In genomic region chr6:4109363-4109815, GRCh38 we compare ENCODE assay signal across 17 cellular contexts. TPM values are rescaled to one million over a fixed set of nuclear protein-coding genes. Genes with fewer than 3 reads are reported as not detected.
A peak's percentile ranks its signal among the peaks of the same experiment; 100 is the strongest.
DNase-seq lines count a peak whose midpoint lies in the region; ATAC-seq, FAIRE-seq and TF ChIP-seq lines count a peak whose summit lies in the region.
"Not testable (repeated sequence)": the region's sequence is repeated elsewhere in the genome, so short reads cannot be mapped to it uniquely, and the experiment has no call there.
"Had no signal": no experiment of that assay in that cellular context is flagged by ENCODE, and none has a peak within 500 bp of the region (broad histone marks: within the 10 kb centered on the region; RNA-seq: fewer than 3 reads in every experiment).

No MANE protein-coding gene starts in this region.

- H3K4me3 ChIP-seq in A549; astrocyte of the spinal cord (ENCODE audit: low read depth, low read length); endothelial cell of umbilical vein (replicated peaks in 1 of 3; ENCODE audit: insufficient read depth in 1 of 3, low read depth in 1 of 3, low read length in 3 of 3); heart left ventricle; pancreas; thoracic aorta: not testable (repeated sequence)

- WGBS in A549 (ENCODE audit: missing lambda C conversion rate): 39% methylated on average over 4 of the region's 4 CpGs
- WGBS in heart left ventricle, 4 donors: 13 to 25% (median 23%) methylated on average over 4 of the region's 4 CpGs
- WGBS in pancreas, 2 donors: 29 to 35% methylated on average over 4 of the region's 4 CpGs

- intact Hi-C loops in endothelial cell of umbilical vein (cut with micrococcal nuclease): loop anchor here (10.0 kb wide), 1 partner anchor 45 kb away; no protein-coding TSS in a partner anchor
- intact Hi-C loops in heart left ventricle (cut with DNase I); pancreas (cut with DNase I): not testable (repeated sequence)

- in situ Hi-C loops in astrocyte of the spinal cord (cut with HindIII; ENCODE audit: low sequenced_read_pairs): not testable (repeated sequence)

- not testable (repeated sequence) for BruUV-seq in endothelial cell of umbilical vein (replicated peaks; lab: Mats Ljungman, UMichigan)

- H4K20me1 ChIP-seq in endothelial cell of umbilical vein (replicated peaks; ENCODE audit: control insufficient read depth, extremely low read depth, insufficient read depth, low read length): not testable (repeated sequence)

- CTCF ChIA-PET in A549 (lab: Yijun Ruan, JAX); endothelial cell of umbilical vein (lab: Charles Lee): not testable (repeated sequence)

- not testable (repeated sequence) for H3K9me3 ChIP-seq in A549; endothelial cell of umbilical vein (replicated peaks; ENCODE audit: control insufficient read depth, insufficient read depth, low read length); pancreas; thoracic aorta
- H3K9me3 ChIP-seq in heart left ventricle: peaks cover 0 to 18% (median 3%) of the 10 kb centered on the region in 12 donors

- FAIRE-seq in A549 (lab: Jason Lieb, UNC): not testable (repeated sequence)
- peak; percentile 92 for FAIRE-seq in endothelial cell of umbilical vein (lab: Jason Lieb, UNC)
- FAIRE-seq in pancreas (lab: Jason Lieb, UNC): peak; percentile 99

- TF ChIP-seq RAD21 in A549 (conservative IDR thresholded peaks at IDR 0.05 in 1 of 2, IDR thresholded peaks at IDR 0.05 in 1 of 2): not testable (repeated sequence)

- H3K9me1 ChIP-seq in endothelial cell of umbilical vein (replicated peaks; ENCODE audit: control insufficient read depth, extremely low read depth, insufficient read depth, low read length): not testable (repeated sequence)

- dilution Hi-C loops in endothelial cell of umbilical vein (cut with MboI; ENCODE audit: extremely low pct_ligation_motif_present, low sequenced_read_pairs): not testable (repeated sequence)

- not testable (repeated sequence) for ATAC-seq in A549
- ATAC-seq in heart left ventricle: peak; percentile 72 to 89 (median 86)
- ATAC-seq in pancreas: peak; percentile 82 to 88 (median 86)
- ATAC-seq in thoracic aorta (ENCODE audit: insufficient number of reproducible peaks, low FRiP score, low read depth): peak; percentile 50

- peak overlapping the region; percentile 81 for H2AFZ ChIP-seq in endothelial cell of umbilical vein (ENCODE audit: low read depth, low read length)

- not testable (repeated sequence) for H3K9ac ChIP-seq in endothelial cell of umbilical vein (replicated peaks; ENCODE audit: extremely low read depth, insufficient read depth, low read length)

- DNase-seq in A549 (ENCODE audit: low read depth in 1 of 2, low spot score in 1 of 2); heart left ventricle; thoracic aorta (ENCODE audit: low spot score): not testable (repeated sequence)
- peak; percentile 76 for DNase-seq in LHCN-M2 (ENCODE audit: low read depth)
- DNase-seq in astrocyte of the spinal cord (ENCODE audit: low read depth, low spot score): peak; percentile 89
- DNase-seq in endothelial cell of umbilical vein (ENCODE audit: low read depth, low spot score): peak; percentile 71
- DNase-seq in left kidney (ENCODE audit: low read depth, low spot score): peak; percentile 54
- DNase-seq in pancreas: peak in 1 of 6 donors; percentile 33

- H3K36me3 ChIP-seq in endothelial cell of umbilical vein (ENCODE audit: control insufficient read depth in 2 of 2, extremely low read depth in 1 of 2, insufficient read depth in 2 of 2, low read length in 2 of 2); heart left ventricle; pancreas; thoracic aorta: not testable (repeated sequence)

- H3K27ac ChIP-seq in A549 (peak overlapping the region in 1 of 2 experiments; percentile 31; a peak in 1 of 6 replicates), heart left ventricle (peak overlapping the region; percentile 7 to 70 (median 51)), pancreas (peak overlapping the region; percentile 19 to 71 (median 50)), thoracic aorta (peak overlapping the region in 1 of 2 donors; percentile 7)
- not testable (repeated sequence) for H3K27ac ChIP-seq in endothelial cell of umbilical vein (ENCODE audit: insufficient read depth, low read depth, low read length)

- not testable (repeated sequence) for H3K4me1 ChIP-seq in A549; endothelial cell of umbilical vein (ENCODE audit: control insufficient read depth, extremely low read depth, insufficient read depth, low read length)
- H3K4me1 ChIP-seq in heart left ventricle (peaks cover 0 to 21% (median 8%) of the 10 kb centered on the region in 12 donors), pancreas (peaks cover 12 to 37% (median 33%) of the 10 kb centered on the region in 3 donors), thoracic aorta (ENCODE audit: control insufficient read depth in 1 of 2, low read depth in 2 of 2) (peaks cover 4 to 13% of the 10 kb centered on the region in 2 donors)

- not testable (repeated sequence) for H3K79me2 ChIP-seq in endothelial cell of umbilical vein (ENCODE audit: control insufficient read depth, insufficient read depth, low read length)

- TF ChIP-seq CTCF in A549 (IDR thresholded peaks at IDR 0.05); astrocyte of the spinal cord (IDR thresholded peaks at IDR 0.05; ENCODE audit: low read depth, low read length); endothelial cell of umbilical vein (IDR thresholded peaks at IDR 0.05; ENCODE audit: extremely low read depth in 1 of 2, insufficient read depth in 1 of 2, low read depth in 1 of 2, low read length in 2 of 2); heart left ventricle (IDR thresholded peaks at IDR 0.05); pancreas (IDR thresholded peaks at IDR 0.05); thoracic aorta (IDR thresholded peaks at IDR 0.05): not testable (repeated sequence)

- not testable (repeated sequence) for TF ChIP-seq EP300 in A549 (IDR thresholded peaks at IDR 0.05)

- H3K27me3 ChIP-seq in endothelial cell of umbilical vein (ENCODE audit: control insufficient read depth in 2 of 2, insufficient read depth in 2 of 2, low read length in 2 of 2); heart left ventricle; pancreas; thoracic aorta (replicated peaks; ENCODE audit: insufficient read depth): not testable (repeated sequence)

- TF ChIP-seq POLR2A in A549 (IDR thresholded peaks at IDR 0.05; ENCODE audit: low read length); endothelial cell of umbilical vein (IDR thresholded peaks at IDR 0.05; ENCODE audit: low read depth, low read length); heart left ventricle (IDR thresholded peaks at IDR 0.05): not testable (repeated sequence)

- H3K4me2 ChIP-seq in A549 (peak overlapping the region; percentile 50), endothelial cell of umbilical vein (ENCODE audit: insufficient read depth, low read length) (peak overlapping the region; percentile 70)

- POLR2A ChIA-PET in A549 (lab: Yijun Ruan, JAX); endothelial cell of umbilical vein (lab: Charles Lee): not testable (repeated sequence)

RNA-seq across cellular contexts. Expression of gene ECI2, which starts 26.0 kb away (rescaled TPM):
- polyA plus RNA-seq in A549 (2011; rRNA removed) (48.1 and 50.8 TPM in 2 replicates), A549 (2017; fragmentation: RNase III; extraction: RNeasy Plus Mini Kit Qiagen cat#74134 plus additional on column Dnase treatment) (65.0 to 73.6 TPM (median 68.9 TPM) in 3 replicates), endothelial cell of umbilical vein (28.3 and 33.5 TPM in 2 replicates), heart left ventricle (100 to 1,000 TPM; 130 to 135 TPM), pancreas (10 to 100 TPM; 26.8 to 54.5 TPM)
- polyA plus RNA-seq in A549 (2012; cell fraction: cytosol; rRNA removed): 20.4 and 24.1 TPM in 2 replicates
- 11.7 and 13.6 TPM in 2 replicates for polyA plus RNA-seq in A549 (2012; cell fraction: nucleus; rRNA removed)
- polyA minus RNA-seq in A549 (2011; rRNA and poly(A)+ RNA removed): 25.6 and 32.4 TPM in 2 replicates
- total RNA-seq in LHCN-M2 (2014; rRNA removed) (74.9 and 84.6 TPM in 2 replicates), endothelial cell of umbilical vein (91.0 and 91.5 TPM in 2 replicates), heart left ventricle (100 to 1,000 TPM; 120 to 192 (median 155) TPM), pancreas (10 to 100 TPM; 34.2 to 79.6 (median 55.4) TPM), thoracic aorta (10 to 100 TPM; 28.9 to 31.0 TPM)
- 70.1 TPM for polyA plus RNA-seq in LHCN-M2 (2012)
- polyA plus RNA-seq in endothelial cell of umbilical vein (2011; cell fraction: cytosol; rRNA removed): 57.9 and 65.3 TPM in 2 replicates
- polyA plus RNA-seq in endothelial cell of umbilical vein (2011; cell fraction: nucleus; rRNA removed): 57.1 and 64.3 TPM in 2 replicates
- polyA plus RNA-seq in endothelial cell of umbilical vein (2012): 155 and 329 TPM in 2 replicates
- 48.5 and 55.1 TPM in 2 replicates for polyA minus RNA-seq in endothelial cell of umbilical vein
- 35.0 TPM for polyA minus RNA-seq in endothelial cell of umbilical vein (2011; cell fraction: cytosol; rRNA and poly(A)+ RNA removed)
- polyA minus RNA-seq in endothelial cell of umbilical vein (2011; cell fraction: nucleus; rRNA and poly(A)+ RNA removed): 20.4 and 22.5 TPM in 2 replicates

RNA-seq across cellular contexts. Expression of gene FAM217A, which starts 30.5 kb away (rescaled TPM):
- polyA plus RNA-seq in A549 (2011; rRNA removed): not detected in 2 replicates
- not detected in 2 replicates for polyA plus RNA-seq in A549 (2012; cell fraction: cytosol; rRNA removed)
- not detected in 2 replicates for polyA plus RNA-seq in A549 (2012; cell fraction: nucleus; rRNA removed)
- polyA plus RNA-seq in A549 (2017; fragmentation: RNase III; extraction: RNeasy Plus Mini Kit Qiagen cat#74134 plus additional on column Dnase treatment): not detected in 3 replicates
- polyA minus RNA-seq in A549 (2011; rRNA and poly(A)+ RNA removed): not detected in 2 replicates
- not detected in 2 replicates for total RNA-seq in LHCN-M2 (2014; rRNA removed)
- polyA plus RNA-seq in LHCN-M2 (2012): not detected
- not detected in 2 replicates for total RNA-seq in endothelial cell of umbilical vein
- not detected in 2 replicates for polyA plus RNA-seq in endothelial cell of umbilical vein
- polyA plus RNA-seq in endothelial cell of umbilical vein (2011; cell fraction: cytosol; rRNA removed): not detected in 2 replicates
- not detected in 2 replicates for polyA plus RNA-seq in endothelial cell of umbilical vein (2011; cell fraction: nucleus; rRNA removed)
- polyA plus RNA-seq in endothelial cell of umbilical vein (2012): not detected in 2 replicates
- not detected in 2 replicates for polyA minus RNA-seq in endothelial cell of umbilical vein
- not detected for polyA minus RNA-seq in endothelial cell of umbilical vein (2011; cell fraction: cytosol; rRNA and poly(A)+ RNA removed)
- not detected in 2 replicates for polyA minus RNA-seq in endothelial cell of umbilical vein (2011; cell fraction: nucleus; rRNA and poly(A)+ RNA removed)
- not detected for total RNA-seq in heart left ventricle
- polyA plus RNA-seq in heart left ventricle: not detected
- 1 to 10 TPM in 1 of 6 donors, under 1 TPM in 4, not detected in 1; 0.09 to 1.3 (median 0.32) TPM for total RNA-seq in pancreas
- 1 to 10 TPM in 1 of 2 donors, under 1 TPM in 1; 0.76 to 1.2 TPM for polyA plus RNA-seq in pancreas
- not detected for total RNA-seq in thoracic aorta
- total RNA-seq: A172; activated CD8-positive, alpha-beta memory T cell treated with anti-CD3 and anti-CD28 coated beads, Interleukin-2, amount 10 ng/mL, durations not matched to agents 7 days and 5 days; activated T-cell treated with anti-CD3 and anti-CD28 coated beads, Interleukin-2, amount 50 U/mL, for 72 hours; CD8-positive, alpha-beta memory T cell; H9; lung microvascular endothelial cell; pulmonary artery endothelial cell; WTC11 had no signal
- polyA plus RNA-seq: CD8-positive, alpha-beta memory T cell; esophagus had no signal
